ENCODE assay signal across 16 cellular contexts in genomic region chr5:181237758-181238385, GRCh38. TPM values are rescaled to one million over a fixed set of nuclear protein-coding genes. Genes with fewer than 3 reads are reported as not detected.
DNase-seq lines count a peak whose midpoint lies in the region; ATAC-seq and TF ChIP-seq lines count a peak whose summit lies in the region.
"Had no signal": no experiment of that assay in that cellular context is flagged by ENCODE, and none has a peak within 500 bp of the region (broad histone marks: within the 10 kb centered on the region; RNA-seq: fewer than 3 reads in every experiment).

No MANE protein-coding gene starts in this region.

- H3K9me3 ChIP-seq in mammary epithelial cell (replicated peaks; ENCODE audit: insufficient read depth, low read length) = no peaks in the 10 kb centered on the region
- H3K9me3 ChIP-seq in ovary = no peaks in the 10 kb centered on the region
- H3K9me3 ChIP-seq: transverse colon had no signal

- no peak for ATAC-seq in effector memory CD8-positive, alpha-beta T cell (replicated peaks)
- ATAC-seq in stimulated activated naive B cell treated with anti-CD40 and anti-IgM and Interleukin-4, amounts not matched to agents 10 μg/mL and 1 μg/mL and 100 μg/mL, for 72 hours (replicated peaks) = no peak

- no peak overlapping the region for H3K9ac ChIP-seq in mammary epithelial cell (ENCODE audit: insufficient read depth, low read length)

- H3K27me3 ChIP-seq in mammary epithelial cell (ENCODE audit: insufficient read depth, low read length) = no peaks in the 10 kb centered on the region
- no peaks in the 10 kb centered on the region for H3K27me3 ChIP-seq in ovary
- H3K27me3 ChIP-seq: transverse colon had no signal

- WGBS in mammary epithelial cell (ENCODE audit: low coverage, missing lambda C conversion rate) = 79% methylated on average over 5 of the region's 5 CpGs
- 86 to 88% (median 87%) methylated on average over 5 of the region's 5 CpGs for WGBS in ovary, 3 donors

- no peak overlapping the region for H2AFZ ChIP-seq in mammary epithelial cell (ENCODE audit: low read depth, low read length)

- CTCF ChIA-PET in MCF 10A (lab: Yijun Ruan, JAX) = no interaction called here
- CTCF ChIA-PET in mammary epithelial cell (lab: Charles Lee; ENCODE audit: low non-redundant PET) = no interaction called here

- peaks cover 59% of the 10 kb centered on the region for H3K79me2 ChIP-seq in mammary epithelial cell (ENCODE audit: insufficient read depth, low read length)

- H3K36me3 ChIP-seq in mammary epithelial cell (ENCODE audit: insufficient read depth, low read length) (peaks cover 58% of the 10 kb centered on the region), ovary (no peaks in the 10 kb centered on the region)

- peaks cover 94% of the 10 kb centered on the region for H3K36me3 Mint-ChIP-seq in MCF 10A (ENCODE audit: insufficient read depth, unreplicated experiment)
- peaks cover 94% of the 10 kb centered on the region for H3K36me3 Mint-ChIP-seq in effector memory CD8-positive, alpha-beta T cell (ENCODE audit: insufficient read depth)
- H3K36me3 Mint-ChIP-seq in stimulated activated naive B cell treated with anti-CD40 and anti-IgM and Interleukin-4, amounts not matched to agents 10 μg/mL and 1 μg/mL and 100 μg/mL, for 72 hours = peaks cover 55 to 83% of the 10 kb centered on the region in 2 donors

- H4K20me1 ChIP-seq in mammary epithelial cell (ENCODE audit: insufficient read depth, low read length) = peaks cover 20% of the 10 kb centered on the region

- H3K27ac ChIP-seq in mammary epithelial cell (ENCODE audit: insufficient read depth, low read depth, low read length) (no peak overlapping the region), VCaP (peak overlapping the region; percentile 8), ovary (no peak overlapping the region)
- H3K27ac ChIP-seq: transverse colon had no signal

- no peak for TF ChIP-seq EP300 in ovary (IDR thresholded peaks at IDR 0.05)

- DNase-seq in MCF 10A (ENCODE audit: unreplicated experiment) (no peak), mammary epithelial cell (no peak), ovary (no peak), NCI-H1436 (lab: John Stamatoyannopoulos, UW) (no peak), cerebellar cortex (ENCODE audit: low spot score) (no peak)
- DNase-seq in effector memory CD8-positive, alpha-beta T cell = no peak
- no peak for DNase-seq in stimulated activated naive B cell treated with anti-CD40 and anti-IgM and Interleukin-4, amounts not matched to agents 10 μg/mL and 1 μg/mL and 100 μg/mL, for 72 hours
- DNase-seq: activated CD4-positive, alpha-beta T cell treated with anti-CD3 and anti-CD28 coated beads for 1 hour; glutamatergic neuron; islet precursor cell; NCI-H1092 treated with DMSO at 0.1 percent for 48 hours; NCI-H446 treated with DMSO at 0.1 percent for 48 hours; OCI-M1; SW 1271; transverse colon had no signal

- in situ Hi-C loops in mammary epithelial cell (cut with MboI; ENCODE audit: low sequenced_read_pairs in 2 of 2) = no loop called here

- POLR2A ChIA-PET in MCF 10A (lab: Yijun Ruan, JAX) = interaction anchor here (17.5 to 19.6 kb wide), 2 partner anchors 13 to 19 kb away, joined by 374 to 476 read pairs; partner anchors contain the start of genes TRIM41 and TRIM52

- no peak for TF ChIP-seq CTCF in MCF 10A (IDR thresholded peaks at IDR 0.05; ENCODE audit: unreplicated experiment)
- no peak for TF ChIP-seq CTCF in mammary epithelial cell (conservative IDR thresholded peaks at IDR 0.05 in 1 of 2, IDR thresholded peaks at IDR 0.05 in 1 of 2; ENCODE audit: extremely low read depth in 1 of 2, insufficient read depth in 1 of 2, low read depth in 1 of 2, low read length in 2 of 2)
- TF ChIP-seq CTCF in VCaP (conservative IDR thresholded peaks at IDR 0.05) = no peak
- TF ChIP-seq CTCF in ovary (IDR thresholded peaks at IDR 0.05) = no peak

- TF ChIP-seq POLR2A in ovary (IDR thresholded peaks at IDR 0.05) = no peak

- H3K27ac Mint-ChIP-seq in MCF 10A (ENCODE audit: low read depth, unreplicated experiment) = peak overlapping the region; percentile 46
- peak overlapping the region; percentile 57 to 73 for H3K27ac Mint-ChIP-seq in effector memory CD8-positive, alpha-beta T cell
- H3K27ac Mint-ChIP-seq in stimulated activated naive B cell treated with anti-CD40 and anti-IgM and Interleukin-4, amounts not matched to agents 10 μg/mL and 1 μg/mL and 100 μg/mL, for 72 hours = peak overlapping the region; percentile 87

- intact Hi-C loops in MCF 10A (cut with micrococcal nuclease) (no loop called here), mammary epithelial cell (cut with micrococcal nuclease) (no loop called here), ovary (cut with DNase I) (no loop called here)

- no peak overlapping the region for H3K4me2 ChIP-seq in mammary epithelial cell (ENCODE audit: insufficient read depth, low read depth, low read length)

- dilution Hi-C loops in mammary epithelial cell (cut with HindIII; ENCODE audit: low sequenced_read_pairs) = loop anchor here (5.0 kb wide), 1 partner anchor 41 kb away; no protein-coding TSS in a partner anchor

- BruUV-seq in MCF 10A (replicated peaks; lab: Mats Ljungman, UMichigan) (no TSS peak), mammary epithelial cell (replicated peaks; lab: Mats Ljungman, UMichigan) (no TSS peak)

- H3K9me3 Mint-ChIP-seq in MCF 10A (ENCODE audit: unreplicated experiment) = no peaks in the 10 kb centered on the region
- no peaks in the 10 kb centered on the region for H3K9me3 Mint-ChIP-seq in effector memory CD8-positive, alpha-beta T cell
- H3K9me3 Mint-ChIP-seq in stimulated activated naive B cell treated with anti-CD40 and anti-IgM and Interleukin-4, amounts not matched to agents 10 μg/mL and 1 μg/mL and 100 μg/mL, for 72 hours = no peaks in the 10 kb centered on the region

- H3K4me3 Mint-ChIP-seq in MCF 10A (ENCODE audit: unreplicated experiment) = no peak overlapping the region
- H3K4me3 Mint-ChIP-seq in effector memory CD8-positive, alpha-beta T cell = no peak overlapping the region
- peak overlapping the region in 1 of 2 donors; percentile 56 for H3K4me3 Mint-ChIP-seq in stimulated activated naive B cell treated with anti-CD40 and anti-IgM and Interleukin-4, amounts not matched to agents 10 μg/mL and 1 μg/mL and 100 μg/mL, for 72 hours

- peaks cover 15% of the 10 kb centered on the region for H3K4me1 ChIP-seq in mammary epithelial cell (ENCODE audit: insufficient read depth, low read length)
- peaks cover 4% of the 10 kb centered on the region for H3K4me1 ChIP-seq in ovary (ENCODE audit: insufficient read depth)

- H3K4me3 ChIP-seq in mammary epithelial cell (replicated peaks in 1 of 3; ENCODE audit: insufficient read depth in 1 of 3, low read depth in 2 of 3, low read length in 3 of 3) = no peak overlapping the region
- H3K4me3 ChIP-seq in ovary = no peak overlapping the region
- H3K4me3 ChIP-seq: transverse colon had no signal

- H3K27me3 Mint-ChIP-seq in MCF 10A (ENCODE audit: insufficient read depth, unreplicated experiment) = no peaks in the 10 kb centered on the region
- no peaks in the 10 kb centered on the region for H3K27me3 Mint-ChIP-seq in effector memory CD8-positive, alpha-beta T cell
- no peaks in the 10 kb centered on the region for H3K27me3 Mint-ChIP-seq in stimulated activated naive B cell treated with anti-CD40 and anti-IgM and Interleukin-4, amounts not matched to agents 10 μg/mL and 1 μg/mL and 100 μg/mL, for 72 hours

- H3K4me1 Mint-ChIP-seq in MCF 10A (ENCODE audit: insufficient read depth, unreplicated experiment) = peaks cover 36% of the 10 kb centered on the region
- peaks cover 33 to 34% of the 10 kb centered on the region in 2 donors for H3K4me1 Mint-ChIP-seq in effector memory CD8-positive, alpha-beta T cell (ENCODE audit: low read depth in 2 of 2)
- H3K4me1 Mint-ChIP-seq in stimulated activated naive B cell treated with anti-CD40 and anti-IgM and Interleukin-4, amounts not matched to agents 10 μg/mL and 1 μg/mL and 100 μg/mL, for 72 hours = peaks cover 16 to 59% of the 10 kb centered on the region in 2 donors

RNA-seq across cellular contexts. Expression of gene RACK1, which starts 5.8 kb away (rescaled TPM):
- total RNA-seq in MCF 10A (2022) = 2,995 and 4,050 TPM in 2 replicates
- 1,000 to 10,000 TPM; 2,031 to 4,986 TPM for total RNA-seq in mammary epithelial cell
- polyA plus RNA-seq in mammary epithelial cell = 4,579 TPM
- 7,221 TPM for polyA minus RNA-seq in mammary epithelial cell
- 1,000 to 10,000 TPM; 2,570 to 4,531 (median 3,203) TPM for total RNA-seq in ovary
- 1,000 to 10,000 TPM; 2,702 to 4,895 TPM for polyA plus RNA-seq in ovary

RNA-seq across cellular contexts. Expression of gene TRIM41, which starts 14.8 kb away (rescaled TPM):
- total RNA-seq in MCF 10A (2022) (42.8 and 49.4 TPM in 2 replicates), mammary epithelial cell (10 to 100 TPM; 10.3 to 30.6 TPM), ovary (10 to 100 TPM in 6 of 7 donors, 1 to 10 TPM in 1; 8.2 to 22.7 (median 17.6) TPM)
- polyA plus RNA-seq in mammary epithelial cell (10.1 TPM), ovary (10 to 100 TPM; 11.1 to 13.2 TPM)
- 10.5 TPM for polyA minus RNA-seq in mammary epithelial cell

RNA-seq across cellular contexts. Expression of gene TRIM52, which starts 23.1 kb away (rescaled TPM):
- total RNA-seq in MCF 10A (2022) = 12.5 and 16.1 TPM in 2 replicates
- total RNA-seq in mammary epithelial cell = 1 to 10 TPM; 5.7 to 6.0 TPM
- polyA plus RNA-seq in mammary epithelial cell = 3.3 TPM
- not detected for polyA minus RNA-seq in mammary epithelial cell
- total RNA-seq in ovary = 10 to 100 TPM; 13.0 to 18.8 (median 17.2) TPM
- 10 to 100 TPM; 13.5 to 15.3 TPM for polyA plus RNA-seq in ovary

RNA-seq across cellular contexts. Expression of gene TRIM7, which starts 32.9 kb away (rescaled TPM):
- total RNA-seq in MCF 10A (2022) = 26.3 and 27.0 TPM in 2 replicates
- total RNA-seq in mammary epithelial cell = 10 to 100 TPM in 1 of 2 donors, 1 to 10 TPM in 1; 6.3 to 31.4 TPM
- polyA plus RNA-seq in mammary epithelial cell = 18.8 TPM
- polyA minus RNA-seq in mammary epithelial cell = 6.6 TPM
- total RNA-seq in ovary = 1 to 10 TPM in 2 of 7 donors, under 1 TPM in 5; 0.34 to 2.9 (median 0.93) TPM
- polyA plus RNA-seq in ovary = under 1 TPM; 0.45 to 0.82 TPM
